Comparison of ENCODE assay signal across 8 cellular contexts in the genomic region with DNA sequence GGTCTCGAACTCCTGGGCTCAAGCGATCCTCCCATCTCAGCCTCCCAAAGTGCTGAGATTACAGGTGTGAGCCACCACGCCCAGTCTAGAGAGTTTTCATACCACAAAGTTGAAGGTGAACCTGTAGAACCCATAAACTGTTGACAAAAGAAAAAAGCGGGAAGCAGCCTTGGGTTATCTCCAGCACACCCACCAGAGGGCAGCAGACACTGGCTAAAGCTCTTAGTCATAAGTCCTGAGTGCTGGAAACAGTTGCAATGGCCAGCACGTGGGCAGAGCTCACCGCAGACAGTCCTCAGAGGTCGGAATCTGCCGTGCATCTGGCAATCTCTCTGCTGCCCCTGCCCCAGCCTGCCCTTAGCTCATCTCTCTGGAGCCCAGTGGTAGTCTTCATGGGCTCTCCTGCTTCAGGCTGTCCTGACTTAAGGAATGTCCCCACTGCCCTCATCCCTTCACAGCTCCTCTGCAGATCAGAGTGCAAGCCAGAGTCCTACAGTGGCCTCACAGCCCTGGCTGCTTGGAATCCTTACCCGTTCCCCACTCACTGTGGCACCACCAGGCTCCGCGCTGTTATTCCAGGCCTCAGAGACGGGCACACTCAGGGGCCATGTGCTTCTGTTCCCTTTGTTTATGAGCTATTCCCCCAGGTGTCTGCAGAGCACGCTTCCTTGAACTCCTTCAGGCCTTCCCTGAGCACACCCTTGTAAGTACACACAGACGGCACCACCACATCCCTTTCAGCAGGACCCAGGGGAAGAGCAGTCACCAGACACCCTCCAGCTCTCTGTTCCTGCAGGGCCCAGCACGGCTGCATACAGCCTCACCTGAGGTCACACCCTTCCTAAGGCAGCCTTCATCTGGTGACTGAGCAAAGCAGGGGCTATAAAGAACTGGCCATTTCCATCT. TPM values are rescaled to one million over a fixed set of nuclear protein-coding genes. Genes with fewer than 3 reads are reported as not detected.
A peak's percentile ranks its signal among the peaks of the same experiment; 100 is the strongest.
DNase-seq lines count a peak whose midpoint lies in the region; ATAC-seq and TF ChIP-seq lines count a peak whose summit lies in the region.

No MANE protein-coding gene starts in this region.

- no peak overlapping the region for H3K27ac ChIP-seq in liver (ENCODE audit: low read depth in 1 of 2, low read length in 2 of 2)

- peaks cover 0 to 6% (median 3%) of the 10 kb centered on the region in 4 donors for H3K4me1 ChIP-seq in liver (ENCODE audit: control insufficient read depth in 4 of 4, insufficient read depth in 4 of 4, low read length in 3 of 4)

- H3K27me3 ChIP-seq in liver (ENCODE audit: control insufficient read depth in 4 of 4, insufficient read depth in 4 of 4, low read length in 3 of 4), result no peaks in the 10 kb centered on the region

- H3K9ac ChIP-seq in liver (ENCODE audit: low read depth in 1 of 2, low read length in 2 of 2), result no peak overlapping the region

- TF ChIP-seq CTCF in GM10266 (IDR thresholded peaks at IDR 0.05; ENCODE audit: control insufficient read depth, insufficient read depth, low read depth, missing control alignments) (peak; percentile 91), liver (IDR thresholded peaks at IDR 0.05; ENCODE audit: low read depth, low read length, missing input control) (peak; percentile 97)

- 34% methylated on average over 15 of the region's 15 CpGs for WGBS in liver

- H3K36me3 ChIP-seq in liver (ENCODE audit: control insufficient read depth in 4 of 4, insufficient read depth in 3 of 4, low read depth in 1 of 4, low read length in 3 of 4), result no peaks in the 10 kb centered on the region

- H3K4me3 ChIP-seq in liver (ENCODE audit: low read depth in 1 of 3, low read length in 3 of 3), result no peak overlapping the region

- peak; percentile 69 for ATAC-seq in HG03442 (IDR thresholded peaks at IDR 0.05; ENCODE audit: unreplicated experiment)
- no peak for ATAC-seq in HG02884 (IDR thresholded peaks at IDR 0.05; ENCODE audit: unreplicated experiment)

- no peaks in the 10 kb centered on the region for H3K9me3 ChIP-seq in liver (ENCODE audit: control insufficient read depth in 4 of 4, low read length in 3 of 4)

- peak; percentile 99 for TF ChIP-seq RAD21 in liver (IDR thresholded peaks at IDR 0.05)

- DNase-seq in GM10266 (ENCODE audit: extremely low spot score) (peak; percentile 80), NCI-H748 treated with DMSO at 0.1 percent for 48 hours (lab: John Stamatoyannopoulos, UW) (peak; percentile 74), dedifferentiated amniotic fluid mesenchymal stem cell (ENCODE audit: extremely low spot score) (peak; percentile 90)
- DNase-seq in activated CD4-positive, alpha-beta T cell treated with anti-CD3 and anti-CD28 coated beads for 48 hours, result peak; percentile 86
- DNase-seq in stimulated activated CD4-positive, alpha-beta T cell treated with anti-CD3 and anti-CD28 coated beads, Interleukin-4, amount 100 ng/mL, for 48 hours (ENCODE audit: low read depth in 2 of 2), result peak; percentile 66 to 72

TF ChIP-seq in liver, 16 proteins besides CTCF, POLR2A, EP300 and RAD21:
- TF ChIP-seq RXRA (IDR thresholded peaks at IDR 0.05) (peak; percentile 10 to 14), SP1 (IDR thresholded peaks at IDR 0.05) (no peak), FOXA1 (IDR thresholded peaks at IDR 0.05) (peak; percentile 27), HNF4G (IDR thresholded peaks at IDR 0.05) (no peak), MAX (IDR thresholded peaks at IDR 0.05) (peak; percentile 70), FOXA2 (IDR thresholded peaks at IDR 0.05) (no peak), GABPA (IDR thresholded peaks at IDR 0.05 in 1 of 2, conservative IDR thresholded peaks at IDR 0.05 in 1 of 2) (no peak), HNF4A (conservative IDR thresholded peaks at IDR 0.05) (peak in 1 of 2 donors; percentile 21), NR2F2 (IDR thresholded peaks at IDR 0.05) (no peak), YY1 (IDR thresholded peaks at IDR 0.05) (no peak)
- TF ChIP-seq, protein P1, sequence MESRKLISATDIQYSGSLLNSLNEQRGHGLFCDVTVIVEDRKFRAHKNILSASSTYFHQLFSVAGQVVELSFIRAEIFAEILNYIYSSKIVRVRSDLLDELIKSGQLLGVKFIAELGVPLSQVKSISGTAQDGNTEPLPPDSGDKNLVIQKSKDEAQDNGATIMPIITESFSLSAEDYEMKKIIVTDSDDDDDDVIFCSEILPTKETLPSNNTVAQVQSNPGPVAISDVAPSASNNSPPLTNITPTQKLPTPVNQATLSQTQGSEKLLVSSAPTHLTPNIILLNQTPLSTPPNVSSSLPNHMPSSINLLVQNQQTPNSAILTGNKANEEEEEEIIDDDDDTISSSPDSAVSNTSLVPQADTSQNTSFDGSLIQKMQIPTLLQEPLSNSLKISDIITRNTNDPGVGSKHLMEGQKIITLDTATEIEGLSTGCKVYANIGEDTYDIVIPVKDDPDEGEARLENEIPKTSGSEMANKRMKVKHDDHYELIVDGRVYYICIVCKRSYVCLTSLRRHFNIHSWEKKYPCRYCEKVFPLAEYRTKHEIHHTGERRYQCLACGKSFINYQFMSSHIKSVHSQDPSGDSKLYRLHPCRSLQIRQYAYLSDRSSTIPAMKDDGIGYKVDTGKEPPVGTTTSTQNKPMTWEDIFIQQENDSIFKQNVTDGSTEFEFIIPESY (IDR thresholded peaks at IDR 0.05), result no peak

RNA-seq across cellular contexts. Expression of gene ELP6, which starts 8.8 kb away (rescaled TPM):
- 10 to 100 TPM; 18.8 to 21.4 TPM for total RNA-seq in liver
- 10 to 100 TPM; 19.4 to 19.7 TPM for polyA plus RNA-seq in liver

RNA-seq across cellular contexts. Expression of gene SCAP, which starts 46.6 kb away (rescaled TPM):
- total RNA-seq in liver, result 10 to 100 TPM; 56.2 to 84.8 TPM
- polyA plus RNA-seq in liver, result 10 to 100 TPM; 25.9 to 62.4 TPM

RNA-seq across cellular contexts. Expression of gene CSPG5, which starts 56.3 kb away (rescaled TPM):
- total RNA-seq in liver, result under 1 TPM; 0.25 to 0.33 TPM
- polyA plus RNA-seq in liver, result under 1 TPM in 1 of 2 donors, not detected in 1; 0.42 TPM
